ENCODE assay signal across 1 cellular context in the genomic region with DNA sequence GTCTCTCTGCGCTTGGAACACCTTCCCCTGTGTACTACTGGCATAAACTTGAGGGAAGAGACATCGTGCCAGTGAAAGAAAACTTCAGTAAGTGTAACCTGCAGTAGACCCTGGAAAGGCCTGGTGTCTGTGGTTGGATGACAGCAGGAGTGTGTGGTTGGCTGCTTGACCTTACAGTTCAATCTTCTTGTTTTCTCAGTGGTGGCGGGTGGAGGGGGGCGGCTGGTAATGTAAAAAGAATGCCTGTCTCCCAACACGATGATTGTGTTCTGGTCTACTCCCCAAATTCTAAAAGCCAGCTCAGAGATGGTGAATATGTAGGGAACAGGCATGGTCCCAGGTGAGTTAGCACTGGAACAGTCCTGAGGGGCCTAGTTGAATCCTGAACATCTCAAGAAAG.
TF ChIP-seq lines count a peak whose summit lies in the region.

No MANE protein-coding gene starts in this region.

TF ChIP-seq in HepG2, 621 proteins besides CTCF, POLR2A, EP300 and RAD21:
- TF ChIP-seq, protein P1, sequence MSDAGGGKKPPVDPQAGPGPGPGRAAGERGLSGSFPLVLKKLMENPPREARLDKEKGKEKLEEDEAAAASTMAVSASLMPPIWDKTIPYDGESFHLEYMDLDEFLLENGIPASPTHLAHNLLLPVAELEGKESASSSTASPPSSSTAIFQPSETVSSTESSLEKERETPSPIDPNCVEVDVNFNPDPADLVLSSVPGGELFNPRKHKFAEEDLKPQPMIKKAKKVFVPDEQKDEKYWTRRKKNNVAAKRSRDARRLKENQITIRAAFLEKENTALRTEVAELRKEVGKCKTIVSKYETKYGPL (CRISPR knock-in tag; IDR thresholded peaks at IDR 0.05): no peak
- TF ChIP-seq, protein P2, sequence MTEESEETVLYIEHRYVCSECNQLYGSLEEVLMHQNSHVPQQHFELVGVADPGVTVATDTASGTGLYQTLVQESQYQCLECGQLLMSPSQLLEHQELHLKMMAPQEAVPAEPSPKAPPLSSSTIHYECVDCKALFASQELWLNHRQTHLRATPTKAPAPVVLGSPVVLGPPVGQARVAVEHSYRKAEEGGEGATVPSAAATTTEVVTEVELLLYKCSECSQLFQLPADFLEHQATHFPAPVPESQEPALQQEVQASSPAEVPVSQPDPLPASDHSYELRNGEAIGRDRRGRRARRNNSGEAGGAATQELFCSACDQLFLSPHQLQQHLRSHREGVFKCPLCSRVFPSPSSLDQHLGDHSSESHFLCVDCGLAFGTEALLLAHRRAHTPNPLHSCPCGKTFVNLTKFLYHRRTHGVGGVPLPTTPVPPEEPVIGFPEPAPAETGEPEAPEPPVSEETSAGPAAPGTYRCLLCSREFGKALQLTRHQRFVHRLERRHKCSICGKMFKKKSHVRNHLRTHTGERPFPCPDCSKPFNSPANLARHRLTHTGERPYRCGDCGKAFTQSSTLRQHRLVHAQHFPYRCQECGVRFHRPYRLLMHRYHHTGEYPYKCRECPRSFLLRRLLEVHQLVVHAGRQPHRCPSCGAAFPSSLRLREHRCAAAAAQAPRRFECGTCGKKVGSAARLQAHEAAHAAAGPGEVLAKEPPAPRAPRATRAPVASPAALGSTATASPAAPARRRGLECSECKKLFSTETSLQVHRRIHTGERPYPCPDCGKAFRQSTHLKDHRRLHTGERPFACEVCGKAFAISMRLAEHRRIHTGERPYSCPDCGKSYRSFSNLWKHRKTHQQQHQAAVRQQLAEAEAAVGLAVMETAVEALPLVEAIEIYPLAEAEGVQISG (CRISPR knock-in tag; IDR thresholded peaks at IDR 0.05): no peak
- no peak for TF ChIP-seq DNMT1 (CRISPR knock-in tag; IDR thresholded peaks at IDR 0.05)
- no peak for TF ChIP-seq ZNF20 (CRISPR knock-in tag; IDR thresholded peaks at IDR 0.05)
- TF ChIP-seq KDM5B (CRISPR knock-in tag; IDR thresholded peaks at IDR 0.05; ENCODE audit: borderline replicate concordance): no peak
- TF ChIP-seq HOXD1 (CRISPR knock-in tag; IDR thresholded peaks at IDR 0.05): no peak
- TF ChIP-seq MTA3 (CRISPR knock-in tag; IDR thresholded peaks at IDR 0.05): no peak
- TF ChIP-seq, protein P3, sequence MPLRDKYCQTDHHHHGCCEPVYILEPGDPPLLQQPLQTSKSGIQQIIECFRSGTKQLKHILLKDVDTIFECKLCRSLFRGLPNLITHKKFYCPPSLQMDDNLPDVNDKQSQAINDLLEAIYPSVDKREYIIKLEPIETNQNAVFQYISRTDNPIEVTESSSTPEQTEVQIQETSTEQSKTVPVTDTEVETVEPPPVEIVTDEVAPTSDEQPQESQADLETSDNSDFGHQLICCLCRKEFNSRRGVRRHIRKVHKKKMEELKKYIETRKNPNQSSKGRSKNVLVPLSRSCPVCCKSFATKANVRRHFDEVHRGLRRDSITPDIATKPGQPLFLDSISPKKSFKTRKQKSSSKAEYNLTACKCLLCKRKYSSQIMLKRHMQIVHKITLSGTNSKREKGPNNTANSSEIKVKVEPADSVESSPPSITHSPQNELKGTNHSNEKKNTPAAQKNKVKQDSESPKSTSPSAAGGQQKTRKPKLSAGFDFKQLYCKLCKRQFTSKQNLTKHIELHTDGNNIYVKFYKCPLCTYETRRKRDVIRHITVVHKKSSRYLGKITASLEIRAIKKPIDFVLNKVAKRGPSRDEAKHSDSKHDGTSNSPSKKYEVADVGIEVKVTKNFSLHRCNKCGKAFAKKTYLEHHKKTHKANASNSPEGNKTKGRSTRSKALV (CRISPR knock-in tag; IDR thresholded peaks at IDR 0.05): no peak
- TF ChIP-seq ZNF160 (CRISPR knock-in tag; IDR thresholded peaks at IDR 0.05): no peak
- TF ChIP-seq ATF3 (CRISPR knock-in tag; IDR thresholded peaks at IDR 0.05): no peak
- TF ChIP-seq PAF1 (CRISPR knock-in tag; IDR thresholded peaks at IDR 0.05): no peak
- TF ChIP-seq PCBP1 (IDR thresholded peaks at IDR 0.05; ENCODE audit: borderline replicate concordance, low read depth, low read length): no peak
- TF ChIP-seq SMYD3 (CRISPR knock-in tag; IDR thresholded peaks at IDR 0.05): no peak
- TF ChIP-seq ZNF331 (CRISPR knock-in tag; IDR thresholded peaks at IDR 0.05): no peak
- no peak for TF ChIP-seq NR1H2 (CRISPR knock-in tag; IDR thresholded peaks at IDR 0.05; ENCODE audit: borderline replicate concordance, low read depth)
- TF ChIP-seq CENPX (CRISPR knock-in tag; IDR thresholded peaks at IDR 0.05): no peak
- no peak for TF ChIP-seq RBFOX2 (IDR thresholded peaks at IDR 0.05; ENCODE audit: low read depth, low read length)
